ENCODE assay signal across 10 cellular contexts in the genomic region with DNA sequence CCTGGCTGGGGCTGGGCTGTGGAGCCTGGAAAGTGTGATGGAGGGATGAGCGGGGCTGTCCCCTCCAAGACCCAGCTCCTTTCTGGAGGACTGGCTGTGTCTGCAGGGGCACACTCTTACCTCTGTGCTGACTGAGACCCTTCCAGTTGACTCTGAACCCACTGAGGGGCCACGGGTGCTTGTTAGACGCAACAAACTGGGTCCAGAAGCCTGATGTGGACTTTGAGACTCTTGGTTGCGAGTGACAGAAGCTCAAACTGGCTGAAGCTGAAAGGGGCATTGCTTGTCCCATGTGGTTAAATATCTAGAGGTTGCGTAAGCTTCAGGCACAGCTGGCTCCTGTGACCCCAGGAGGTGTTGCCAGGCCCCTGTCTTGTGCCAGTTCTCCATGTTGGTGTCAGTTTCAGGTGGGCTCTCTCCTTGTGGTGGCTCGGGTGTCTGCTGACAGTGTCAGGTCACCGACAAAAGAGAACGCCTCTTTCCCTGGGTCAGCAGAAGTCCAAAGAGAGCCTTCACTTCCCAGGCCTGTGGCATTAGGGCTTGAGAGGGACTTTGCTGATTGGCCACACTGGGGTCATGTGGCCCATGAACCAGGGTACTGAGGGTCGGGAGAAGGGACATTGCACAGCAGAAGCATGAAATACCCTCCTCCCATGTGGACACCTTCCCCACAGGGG. TPM values are rescaled to one million over a fixed set of nuclear protein-coding genes. Genes with fewer than 3 reads are reported as not detected.
A peak's percentile ranks its signal among the peaks of the same experiment; 100 is the strongest.
DNase-seq lines count a peak whose midpoint lies in the region; ATAC-seq and TF ChIP-seq lines count a peak whose summit lies in the region.
"Had no signal": no experiment of that assay in that cellular context is flagged by ENCODE, and none has a peak within 500 bp of the region (broad histone marks: within the 10 kb centered on the region; RNA-seq: fewer than 3 reads in every experiment).

No MANE protein-coding gene starts in this region.

- peaks cover 17% of the 10 kb centered on the region for H3K36me3 Mint-ChIP-seq in CD4-positive, CD25-positive, alpha-beta regulatory T cell
- H3K36me3 Mint-ChIP-seq in activated naive CD8-positive, alpha-beta T cell treated with anti-CD3 and anti-CD28 coated beads for 36 hours, result peaks cover 44% of the 10 kb centered on the region
- peaks cover 0 to 26% (median 15%) of the 10 kb centered on the region in 3 donors for H3K36me3 Mint-ChIP-seq in naive thymus-derived CD8-positive, alpha-beta T cell
- H3K36me3 Mint-ChIP-seq in mesothelial cell of epicardium, result peaks cover 6% of the 10 kb centered on the region

- no peaks in the 10 kb centered on the region for H3K27me3 Mint-ChIP-seq in CD4-positive, CD25-positive, alpha-beta regulatory T cell
- H3K27me3 Mint-ChIP-seq in activated naive CD8-positive, alpha-beta T cell treated with anti-CD3 and anti-CD28 coated beads for 36 hours, result no peaks in the 10 kb centered on the region
- no peaks in the 10 kb centered on the region for H3K27me3 Mint-ChIP-seq in naive thymus-derived CD8-positive, alpha-beta T cell
- no peaks in the 10 kb centered on the region for H3K27me3 Mint-ChIP-seq in mesothelial cell of epicardium (ENCODE audit: low read depth)
- H3K27me3 Mint-ChIP-seq: activated naive CD4-positive, alpha-beta T cell treated with anti-CD3 and anti-CD28 coated beads, Interleukin-2, amount 10 ng/mL, durations not matched to agents 7 days and 5 days had no signal

- no peak for TF ChIP-seq CTCF in mesothelial cell of epicardium (IDR thresholded peaks at IDR 0.05; ENCODE audit: unreplicated experiment)

- no peak overlapping the region for H3K4me3 ChIP-seq in CD4-positive, CD25-positive, alpha-beta regulatory T cell (ENCODE audit: low read depth, low read length)
- H3K4me3 ChIP-seq in Karpas-422 (ENCODE audit: low read length), result no peak overlapping the region

- DNase-seq in CD4-positive, CD25-positive, alpha-beta regulatory T cell, result no peak
- DNase-seq in Karpas-422 (peak; percentile 62), mesothelial cell of epicardium (ENCODE audit: low spot score in 2 of 2, unreplicated experiment in 2 of 2) (no peak), globus pallidus (ENCODE audit: low spot score) (no peak), NCI-H1417 (lab: John Stamatoyannopoulos, UW) (no peak), COLO668 (lab: John Stamatoyannopoulos, UW; ENCODE audit: unreplicated experiment) (no peak)
- no peak for DNase-seq in activated naive CD8-positive, alpha-beta T cell treated with anti-CD3 and anti-CD28 coated beads for 36 hours
- DNase-seq in naive thymus-derived CD8-positive, alpha-beta T cell, result no peak
- DNase-seq: activated naive CD4-positive, alpha-beta T cell treated with anti-CD3 and anti-CD28 coated beads, Interleukin-2, amount 10 ng/mL, durations not matched to agents 7 days and 5 days; NCI-H1417 treated with DMSO at 0.1 percent for 48 hours had no signal

- no peak for ATAC-seq in CD4-positive, CD25-positive, alpha-beta regulatory T cell (ENCODE audit: low read depth in 2 of 2)
- no peak for ATAC-seq in naive thymus-derived CD8-positive, alpha-beta T cell

- H2AFZ ChIP-seq in Karpas-422 (ENCODE audit: low read length), result no peak overlapping the region

- H3K4me3 Mint-ChIP-seq in CD4-positive, CD25-positive, alpha-beta regulatory T cell, result peak overlapping the region; percentile 72 to 93 (median 84)
- H3K4me3 Mint-ChIP-seq in activated naive CD8-positive, alpha-beta T cell treated with anti-CD3 and anti-CD28 coated beads for 36 hours, result peak overlapping the region; percentile 50
- H3K4me3 Mint-ChIP-seq in naive thymus-derived CD8-positive, alpha-beta T cell, result peak overlapping the region; percentile 51 to 85 (median 76)
- no peak overlapping the region for H3K4me3 Mint-ChIP-seq in mesothelial cell of epicardium

- H3K79me2 ChIP-seq in Karpas-422 (ENCODE audit: low read length), result peaks cover 86% of the 10 kb centered on the region

- no peaks in the 10 kb centered on the region for H3K27me3 ChIP-seq in CD4-positive, CD25-positive, alpha-beta regulatory T cell (ENCODE audit: control insufficient read depth, insufficient read depth, low read length)
- H3K27me3 ChIP-seq in Karpas-422 (ENCODE audit: low read length), result no peaks in the 10 kb centered on the region

- no peaks in the 10 kb centered on the region; the same call in 1 of the 2 replicates for H4K20me1 ChIP-seq in Karpas-422 (ENCODE audit: insufficient read depth, low read depth, low read length)

- H3K4me1 ChIP-seq in CD4-positive, CD25-positive, alpha-beta regulatory T cell (ENCODE audit: control insufficient read depth, insufficient read depth, low read length, poor library complexity, severe bottlenecking), result peaks cover 88% of the 10 kb centered on the region
- H3K4me1 ChIP-seq in Karpas-422 (ENCODE audit: low read length), result peaks cover 65% of the 10 kb centered on the region

- H3K4me1 Mint-ChIP-seq in CD4-positive, CD25-positive, alpha-beta regulatory T cell, result peaks cover 18 to 91% (median 59%) of the 10 kb centered on the region in 4 donors
- peaks cover 70% of the 10 kb centered on the region for H3K4me1 Mint-ChIP-seq in activated naive CD8-positive, alpha-beta T cell treated with anti-CD3 and anti-CD28 coated beads for 36 hours
- peaks cover 49 to 94% (median 87%) of the 10 kb centered on the region in 4 donors for H3K4me1 Mint-ChIP-seq in naive thymus-derived CD8-positive, alpha-beta T cell
- no peaks in the 10 kb centered on the region for H3K4me1 Mint-ChIP-seq in mesothelial cell of epicardium

- no peaks in the 10 kb centered on the region for H3K9me3 Mint-ChIP-seq in CD4-positive, CD25-positive, alpha-beta regulatory T cell
- H3K9me3 Mint-ChIP-seq in activated naive CD8-positive, alpha-beta T cell treated with anti-CD3 and anti-CD28 coated beads for 36 hours, result peaks cover 3% of the 10 kb centered on the region
- no peaks in the 10 kb centered on the region for H3K9me3 Mint-ChIP-seq in naive thymus-derived CD8-positive, alpha-beta T cell
- peaks cover 17% of the 10 kb centered on the region for H3K9me3 Mint-ChIP-seq in mesothelial cell of epicardium

- peak overlapping the region; percentile 90 to 93 (median 90) for H3K27ac Mint-ChIP-seq in CD4-positive, CD25-positive, alpha-beta regulatory T cell
- H3K27ac Mint-ChIP-seq in activated naive CD8-positive, alpha-beta T cell treated with anti-CD3 and anti-CD28 coated beads for 36 hours, result peak overlapping the region; percentile 29
- peak overlapping the region; percentile 53 to 97 (median 90) for H3K27ac Mint-ChIP-seq in naive thymus-derived CD8-positive, alpha-beta T cell
- H3K27ac Mint-ChIP-seq in mesothelial cell of epicardium, result no peak overlapping the region

- POLR2A ChIA-PET in naive thymus-derived CD8-positive, alpha-beta T cell (lab: Charles Lee), result interaction anchor here (0.7 to 14.9 kb wide), 5 partner anchors 8 to 32 kb away, joined by 3 to 238 read pairs (median 4); partner anchors contain the start of gene ADCY7

- peak overlapping the region; percentile 78 for H3K4me2 ChIP-seq in Karpas-422 (ENCODE audit: low read depth, low read length, poor library complexity, severe bottlenecking)

- no peaks in the 10 kb centered on the region for H3K9me2 ChIP-seq in Karpas-422 (replicated peaks; ENCODE audit: insufficient read depth, low read length)

- peaks cover 16% of the 10 kb centered on the region for H3K36me3 ChIP-seq in CD4-positive, CD25-positive, alpha-beta regulatory T cell (ENCODE audit: control insufficient read depth, insufficient read depth, low read length)
- peaks cover 8% of the 10 kb centered on the region for H3K36me3 ChIP-seq in Karpas-422 (ENCODE audit: insufficient read depth, low read length)

- H3K9ac ChIP-seq in Karpas-422 (ENCODE audit: low read length), result peak overlapping the region; percentile 66

- no peaks in the 10 kb centered on the region for H3K9me3 ChIP-seq in CD4-positive, CD25-positive, alpha-beta regulatory T cell (ENCODE audit: control insufficient read depth in 2 of 2, low read length in 2 of 2)
- H3K9me3 ChIP-seq in Karpas-422 (ENCODE audit: low read length), result no peaks in the 10 kb centered on the region

- H3K27ac ChIP-seq in CD4-positive, CD25-positive, alpha-beta regulatory T cell (ENCODE audit: insufficient read depth, low read length, poor library complexity, severe bottlenecking), result peak overlapping the region; percentile 62
- peak overlapping the region; percentile 90 for H3K27ac ChIP-seq in Karpas-422 (ENCODE audit: low read length)

RNA-seq across cellular contexts. Expression of gene ADCY7, which starts 16.7 kb away (rescaled TPM):
- total RNA-seq in CD4-positive, CD25-positive, alpha-beta regulatory T cell, result 233 TPM
- 10 to 100 TPM; 33.1 to 52.3 (median 46.6) TPM for polyA plus RNA-seq in CD4-positive, CD25-positive, alpha-beta regulatory T cell
- 27.5 and 45.5 TPM in 2 replicates for total RNA-seq in Karpas-422 (2014; rRNA removed; shearing (Covaris generic); ENCODE audit: low replicate concordance)
- 10 to 100 TPM; 72.3 to 73.1 TPM for total RNA-seq in activated naive CD8-positive, alpha-beta T cell treated with anti-CD3 and anti-CD28 coated beads for 36 hours
- total RNA-seq in naive thymus-derived CD8-positive, alpha-beta T cell, result 100 to 1,000 TPM; 133 to 135 TPM
- 10 to 100 TPM; 60.1 to 72.8 (median 64.6) TPM for polyA plus RNA-seq in naive thymus-derived CD8-positive, alpha-beta T cell
- total RNA-seq in mesothelial cell of epicardium, result 23.5 to 25.7 TPM (median 24.8 TPM) in 3 replicates
